9 cellular contexts compared by ENCODE assay signal in the genomic region with DNA sequence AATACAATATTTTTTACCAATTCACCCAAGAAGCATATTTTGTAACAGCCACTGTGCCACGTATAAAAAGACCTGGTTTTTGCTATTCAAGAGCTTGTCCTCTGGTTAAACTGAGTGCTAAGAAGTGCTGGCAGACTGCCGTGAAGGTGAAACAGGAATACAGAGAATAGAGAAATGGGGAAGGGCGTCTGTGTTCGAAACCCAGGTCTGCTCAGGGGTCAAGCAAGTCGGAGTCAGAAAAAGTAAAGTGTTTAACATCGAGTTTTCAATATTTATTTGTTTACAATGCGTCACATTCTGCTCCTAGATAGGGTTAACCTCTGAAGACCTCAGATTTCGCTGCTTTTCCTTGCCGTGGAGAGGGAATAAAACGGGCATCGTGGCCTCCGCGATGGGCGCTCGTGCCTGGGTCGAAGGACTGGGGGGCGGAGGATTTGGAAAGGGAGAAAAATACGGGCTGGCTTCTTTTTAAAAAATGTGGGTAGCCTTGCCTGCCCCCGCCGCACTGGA. TPM values are rescaled to one million over a fixed set of nuclear protein-coding genes. Genes with fewer than 3 reads are reported as not detected.
DNase-seq lines count a peak whose midpoint lies in the region; ATAC-seq and TF ChIP-seq lines count a peak whose summit lies in the region.
"Had no signal": no experiment of that assay in that cellular context is flagged by ENCODE, and none has a peak within 500 bp of the region (broad histone marks: within the 10 kb centered on the region; RNA-seq: fewer than 3 reads in every experiment).

No MANE protein-coding gene starts in this region.

- H4K91ac ChIP-seq in neuronal stem cell (ENCODE audit: low read depth, low read length, poor library complexity): no peak overlapping the region

- peak overlapping the region; percentile 59 for H2AFZ ChIP-seq in neuronal stem cell (ENCODE audit: low read length)

- H3K14ac ChIP-seq in neuronal stem cell (ENCODE audit: low read length): no peak overlapping the region

- H3K27me3 ChIP-seq in dorsolateral prefrontal cortex (peaks cover 0 to 91% (median 69%) of the 10 kb centered on the region in 45 donors), neuronal stem cell (ENCODE audit: control insufficient read depth in 3 of 3, insufficient read depth in 3 of 3, low read depth in 1 of 3, low read length in 3 of 3) (peaks cover 4 to 65% (median 25%) of the 10 kb centered on the region in 3 experiments)

- H2AK5ac ChIP-seq in neuronal stem cell (ENCODE audit: low read depth, low read length): no peak overlapping the region

- H3K4ac ChIP-seq in neuronal stem cell (ENCODE audit: low read length): no peak overlapping the region

- H3K27ac ChIP-seq in C4-2B (peak overlapping the region; percentile 49; the same call in 1 of the 2 replicates), dorsolateral prefrontal cortex (no peak overlapping the region), neuronal stem cell (replicated peaks; ENCODE audit: low read length) (no peak overlapping the region)

- H3K4me1 ChIP-seq in neuronal stem cell (ENCODE audit: control insufficient read depth in 2 of 2, insufficient read depth in 1 of 2, low read depth in 1 of 2, low read length in 2 of 2): peaks cover 3% of the 10 kb centered on the region in 2 donors

- no peak overlapping the region for H4K8ac ChIP-seq in neuronal stem cell (ENCODE audit: low read depth, low read length)

- WGBS in neuronal stem cell (ENCODE audit: extremely low coverage in 2 of 2, insufficient read length in 2 of 2, insufficient replicate concordance in 1 of 2), 2 donors: no CpG with 5 or more reads among the region's 20 CpGs

- no peak overlapping the region for H2BK12ac ChIP-seq in neuronal stem cell (ENCODE audit: low read length)

- no peak overlapping the region for H2BK5ac ChIP-seq in neuronal stem cell (ENCODE audit: low read length)

- no peaks in the 10 kb centered on the region for H3K36me3 ChIP-seq in neuronal stem cell (replicated peaks in 1 of 2; ENCODE audit: control insufficient read depth in 2 of 2, insufficient read depth in 2 of 2, low read length in 2 of 2)

- H3K79me1 ChIP-seq in neuronal stem cell (ENCODE audit: low read depth, low read length): no peaks in the 10 kb centered on the region

- no peak overlapping the region for H2BK15ac ChIP-seq in neuronal stem cell (ENCODE audit: low read length)

- H3K9ac ChIP-seq in neuronal stem cell (ENCODE audit: low read depth, low read length, poor library complexity): peak overlapping the region; percentile 51

- H2BK120ac ChIP-seq in neuronal stem cell (ENCODE audit: low read depth, low read length): no peak overlapping the region

- H3K4me2 ChIP-seq in neuronal stem cell (ENCODE audit: insufficient read depth, low read length, poor library complexity, severe bottlenecking): peak overlapping the region; percentile 92

- H3K18ac ChIP-seq in neuronal stem cell (ENCODE audit: low read length): peak overlapping the region; percentile 21

- H3K23ac ChIP-seq in neuronal stem cell (ENCODE audit: low read depth, low read length, poor library complexity): no peak overlapping the region

- TF ChIP-seq CTCF in C4-2B (conservative IDR thresholded peaks at IDR 0.05) (no peak), LNCaP clone FGC (IDR thresholded peaks at IDR 0.05; ENCODE audit: control insufficient read depth, extremely low read depth, insufficient read depth) (no peak), dorsolateral prefrontal cortex (IDR thresholded peaks at IDR 0.05 in 54 of 56, conservative IDR thresholded peaks at IDR 0.05 in 2 of 56; ENCODE audit: low read depth in 1 of 56, partially characterized antibody in 56 of 56) (no peak)

- H3K4me3 ChIP-seq in LNCaP clone FGC (ENCODE audit: low read depth, low read length) (peak overlapping the region; percentile 53), dorsolateral prefrontal cortex (peak overlapping the region in 52 of 59 donors; percentile 7 to 62 (median 45)), neuronal stem cell (ENCODE audit: low read length in 2 of 2) (peak overlapping the region in 1 of 2 donors; percentile 90)

- DNase-seq in LNCaP clone FGC (ENCODE audit: low read depth) (no peak), dorsolateral prefrontal cortex (no peak), neuronal stem cell (ENCODE audit: low spot score) (no peak), kidney tubule cell (ENCODE audit: low spot score) (no peak), HCEC 1CT (no peak), NCI-H2196 treated with DMSO at 0.1 percent for 48 hours (lab: John Stamatoyannopoulos, UW; ENCODE audit: unreplicated experiment) (no peak)

- intact Hi-C loops in dorsolateral prefrontal cortex (cut with DNase I): no loop called here

- H3K9me3 ChIP-seq in neuronal stem cell (replicated peaks in 1 of 2; ENCODE audit: control insufficient read depth in 2 of 2, insufficient read depth in 1 of 2, low read depth in 1 of 2, low read length in 2 of 2): peaks cover 0 to 2% of the 10 kb centered on the region in 2 donors

- ATAC-seq in GM18907 (IDR thresholded peaks at IDR 0.05; ENCODE audit: unreplicated experiment): no peak

RNA-seq across cellular contexts. Expression of a gene that starts 1.2 kb away (rescaled TPM):
- total RNA-seq in dorsolateral prefrontal cortex: 10 to 100 TPM in 3 of 120 experiments, 1 to 10 TPM in 115, under 1 TPM in 1, not detected in 1; 0.82 to 13.7 (median 3.7) TPM
- polyA plus RNA-seq in neuronal stem cell (2013, experiment 1 of 2): 2.0 TPM
- polyA plus RNA-seq in neuronal stem cell (2013, experiment 2 of 2): 1.6 TPM
- total RNA-seq: dermis microvascular lymphatic vessel endothelial cell had no signal
